In the genomic region with DNA sequence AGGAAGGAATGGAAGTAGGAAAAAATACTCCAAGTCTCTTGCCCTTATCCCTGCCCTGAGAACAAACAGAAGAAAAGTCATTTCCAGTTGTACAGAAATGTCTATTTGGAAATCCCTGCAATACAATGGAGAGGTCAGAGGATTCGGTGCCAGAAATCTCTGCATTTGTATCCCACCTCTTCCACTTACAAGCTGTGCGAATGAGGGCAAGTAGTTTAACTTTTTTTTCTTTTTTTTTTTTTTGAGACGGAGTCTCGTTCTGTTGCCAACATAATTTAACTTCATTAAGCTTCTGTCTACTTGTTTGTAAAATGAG, we compare ENCODE assay signal across 15 cellular contexts.
DNase-seq lines count a peak whose midpoint lies in the region; ATAC-seq, FAIRE-seq and TF ChIP-seq lines count a peak whose summit lies in the region.
"Had no signal": no experiment of that assay in that cellular context is flagged by ENCODE, and none has a peak within 500 bp of the region (broad histone marks: within the 10 kb centered on the region; RNA-seq: fewer than 3 reads in every experiment).

No MANE protein-coding gene starts in this region.

- H3K9me3 Mint-ChIP-seq in activated naive CD8-positive, alpha-beta T cell treated with anti-CD3 and anti-CD28 coated beads, Interleukin-2, amount 10 ng/mL, durations not matched to agents 7 days and 5 days, result peaks cover 8% of the 10 kb centered on the region
- H3K9me3 Mint-ChIP-seq in activated naive CD8-positive, alpha-beta T cell treated with anti-CD3 and anti-CD28 coated beads for 36 hours, result no peaks in the 10 kb centered on the region
- H3K9me3 Mint-ChIP-seq in stimulated activated memory B cell treated with anti-CD40 and anti-IgM and Interleukin-4, amounts not matched to agents 10 μg/mL and 1 μg/mL and 100 μg/mL, for 72 hours, result no peaks in the 10 kb centered on the region
- no peaks in the 10 kb centered on the region for H3K9me3 Mint-ChIP-seq in Caco-2 (ENCODE audit: unreplicated experiment)
- H3K9me3 Mint-ChIP-seq: CD8-positive, alpha-beta T cell had no signal

- H2AFZ ChIP-seq in OCI-LY7 (ENCODE audit: low read length) (no peak overlapping the region), endothelial cell of umbilical vein (ENCODE audit: low read depth, low read length) (no peak overlapping the region)

- no peaks in the 10 kb centered on the region for H3K9me1 ChIP-seq in endothelial cell of umbilical vein (replicated peaks; ENCODE audit: control insufficient read depth, extremely low read depth, insufficient read depth, low read length)

- no peaks in the 10 kb centered on the region for H4K20me1 ChIP-seq in OCI-LY7 (ENCODE audit: insufficient read depth, low read length)
- no peaks in the 10 kb centered on the region for H4K20me1 ChIP-seq in endothelial cell of umbilical vein (replicated peaks; ENCODE audit: control insufficient read depth, extremely low read depth, insufficient read depth, low read length)

- H3K27ac Mint-ChIP-seq in activated naive CD8-positive, alpha-beta T cell treated with anti-CD3 and anti-CD28 coated beads, Interleukin-2, amount 10 ng/mL, durations not matched to agents 7 days and 5 days, result peak overlapping the region; percentile 71
- H3K27ac Mint-ChIP-seq in activated naive CD8-positive, alpha-beta T cell treated with anti-CD3 and anti-CD28 coated beads for 36 hours, result no peak overlapping the region
- no peak overlapping the region for H3K27ac Mint-ChIP-seq in stimulated activated memory B cell treated with anti-CD40 and anti-IgM and Interleukin-4, amounts not matched to agents 10 μg/mL and 1 μg/mL and 100 μg/mL, for 72 hours
- no peak overlapping the region for H3K27ac Mint-ChIP-seq in Caco-2 (ENCODE audit: unreplicated experiment)

- no peak overlapping the region for H3K4me3 ChIP-seq in OCI-LY7 (ENCODE audit: low read depth, low read length, poor library complexity, severe bottlenecking)
- no peak overlapping the region for H3K4me3 ChIP-seq in endothelial cell of umbilical vein (replicated peaks in 1 of 3; ENCODE audit: insufficient read depth in 1 of 3, low read depth in 1 of 3, low read length in 3 of 3)
- no peak overlapping the region for H3K4me3 ChIP-seq in Caco-2 (ENCODE audit: low read depth, low read length)
- H3K4me3 ChIP-seq: HAP-1 had no signal

- H3K27me3 Mint-ChIP-seq in activated naive CD8-positive, alpha-beta T cell treated with anti-CD3 and anti-CD28 coated beads, Interleukin-2, amount 10 ng/mL, durations not matched to agents 7 days and 5 days, result no peaks in the 10 kb centered on the region
- no peaks in the 10 kb centered on the region for H3K27me3 Mint-ChIP-seq in activated naive CD8-positive, alpha-beta T cell treated with anti-CD3 and anti-CD28 coated beads for 36 hours
- H3K27me3 Mint-ChIP-seq in stimulated activated memory B cell treated with anti-CD40 and anti-IgM and Interleukin-4, amounts not matched to agents 10 μg/mL and 1 μg/mL and 100 μg/mL, for 72 hours, result no peaks in the 10 kb centered on the region
- no peaks in the 10 kb centered on the region for H3K27me3 Mint-ChIP-seq in Caco-2 (ENCODE audit: insufficient read depth, unreplicated experiment)

- dilution Hi-C loops in endothelial cell of umbilical vein (cut with MboI; ENCODE audit: extremely low pct_ligation_motif_present, low sequenced_read_pairs), result no loop called here

- H3K9me2 ChIP-seq in OCI-LY7 (ENCODE audit: insufficient read depth, low read length), result no peaks in the 10 kb centered on the region

- H3K79me2 ChIP-seq in OCI-LY7 (ENCODE audit: insufficient read depth, low read depth, low read length), result no peaks in the 10 kb centered on the region
- H3K79me2 ChIP-seq in endothelial cell of umbilical vein (ENCODE audit: control insufficient read depth, insufficient read depth, low read length), result no peaks in the 10 kb centered on the region

- H3K9me3 ChIP-seq in OCI-LY7 (ENCODE audit: low read length) (no peaks in the 10 kb centered on the region), endothelial cell of umbilical vein (replicated peaks; ENCODE audit: control insufficient read depth, insufficient read depth, low read length) (no peaks in the 10 kb centered on the region), Caco-2 (no peaks in the 10 kb centered on the region)
- H3K9me3 ChIP-seq: HAP-1 had no signal

- no peak for TF ChIP-seq CTCF in OCI-LY7 (conservative IDR thresholded peaks at IDR 0.05; ENCODE audit: low read length)
- no peak for TF ChIP-seq CTCF in endothelial cell of umbilical vein (IDR thresholded peaks at IDR 0.05; ENCODE audit: extremely low read depth in 1 of 2, insufficient read depth in 1 of 2, low read depth in 1 of 2, low read length in 2 of 2)
- no peak for TF ChIP-seq CTCF in Caco-2 (IDR thresholded peaks at IDR 0.05; ENCODE audit: insufficient read depth in 1 of 2, low read depth in 1 of 2, low read length in 1 of 2, severe bottlenecking in 1 of 2, unreplicated experiment in 1 of 2)

- H3K4me1 Mint-ChIP-seq in activated naive CD8-positive, alpha-beta T cell treated with anti-CD3 and anti-CD28 coated beads, Interleukin-2, amount 10 ng/mL, durations not matched to agents 7 days and 5 days, result peaks cover 24% of the 10 kb centered on the region
- H3K4me1 Mint-ChIP-seq in activated naive CD8-positive, alpha-beta T cell treated with anti-CD3 and anti-CD28 coated beads for 36 hours, result peaks cover 12% of the 10 kb centered on the region
- peaks cover 7% of the 10 kb centered on the region for H3K4me1 Mint-ChIP-seq in stimulated activated memory B cell treated with anti-CD40 and anti-IgM and Interleukin-4, amounts not matched to agents 10 μg/mL and 1 μg/mL and 100 μg/mL, for 72 hours
- peaks cover 6% of the 10 kb centered on the region for H3K4me1 Mint-ChIP-seq in Caco-2 (ENCODE audit: low read depth, unreplicated experiment)

- no peak overlapping the region for H3K27ac ChIP-seq in OCI-LY7 (ENCODE audit: low read depth, low read length, poor library complexity, severe bottlenecking)
- H3K27ac ChIP-seq in endothelial cell of umbilical vein (ENCODE audit: insufficient read depth, low read depth, low read length), result no peak overlapping the region
- H3K27ac ChIP-seq: KMS-11 had no signal

- ATAC-seq in activated naive CD8-positive, alpha-beta T cell treated with anti-CD3 and anti-CD28 coated beads, Interleukin-2, amount 10 ng/mL, durations not matched to agents 7 days and 5 days (ENCODE audit: low read depth), result no peak
- no peak for ATAC-seq in stimulated activated memory B cell treated with anti-CD40 and anti-IgM and Interleukin-4, amounts not matched to agents 10 μg/mL and 1 μg/mL and 100 μg/mL, for 72 hours
- ATAC-seq: CD8-positive, alpha-beta T cell had no signal

- POLR2A ChIA-PET in activated naive CD8-positive, alpha-beta T cell treated with anti-CD3 and anti-CD28 coated beads, Interleukin-2, amount 10 ng/mL, durations not matched to agents 7 days and 5 days (lab: Charles Lee), result interaction anchor here (1.4 to 1.6 kb wide), 2 partner anchors 219 to 221 kb away, joined by 4 read pairs; a partner anchor contains a TSS
- POLR2A ChIA-PET in OCI-LY7 (lab: Charles Lee) (no interaction called here), endothelial cell of umbilical vein (lab: Charles Lee) (interaction anchor here (0.7 kb wide), 1 partner anchor 51 kb away, joined by 4 read pairs; no protein-coding TSS in a partner anchor), Caco-2 (lab: Charles Lee) (no interaction called here)

- no peak overlapping the region for H3K9ac ChIP-seq in endothelial cell of umbilical vein (replicated peaks; ENCODE audit: extremely low read depth, insufficient read depth, low read length)
- H3K9ac ChIP-seq: KMS-11 had no signal

- peaks cover 43% of the 10 kb centered on the region for H3K36me3 Mint-ChIP-seq in activated naive CD8-positive, alpha-beta T cell treated with anti-CD3 and anti-CD28 coated beads, Interleukin-2, amount 10 ng/mL, durations not matched to agents 7 days and 5 days
- H3K36me3 Mint-ChIP-seq in activated naive CD8-positive, alpha-beta T cell treated with anti-CD3 and anti-CD28 coated beads for 36 hours, result peaks cover 16% of the 10 kb centered on the region
- peaks cover 41% of the 10 kb centered on the region for H3K36me3 Mint-ChIP-seq in stimulated activated memory B cell treated with anti-CD40 and anti-IgM and Interleukin-4, amounts not matched to agents 10 μg/mL and 1 μg/mL and 100 μg/mL, for 72 hours
- H3K36me3 Mint-ChIP-seq in Caco-2 (ENCODE audit: insufficient read depth, unreplicated experiment), result no peaks in the 10 kb centered on the region

- CTCF ChIA-PET in OCI-LY7 (lab: Charles Lee; ENCODE audit: unreplicated experiment) (no interaction called here), endothelial cell of umbilical vein (lab: Charles Lee) (interaction anchor here (1.2 to 1.7 kb wide), 4 partner anchors 8 to 219 kb away, joined by 3 to 6 read pairs (median 4); a partner anchor contains a TSS), Caco-2 (lab: Charles Lee) (no interaction called here)

- H3K4me3 Mint-ChIP-seq in activated naive CD8-positive, alpha-beta T cell treated with anti-CD3 and anti-CD28 coated beads, Interleukin-2, amount 10 ng/mL, durations not matched to agents 7 days and 5 days, result peak overlapping the region; percentile 47
- no peak overlapping the region for H3K4me3 Mint-ChIP-seq in activated naive CD8-positive, alpha-beta T cell treated with anti-CD3 and anti-CD28 coated beads for 36 hours
- no peak overlapping the region for H3K4me3 Mint-ChIP-seq in stimulated activated memory B cell treated with anti-CD40 and anti-IgM and Interleukin-4, amounts not matched to agents 10 μg/mL and 1 μg/mL and 100 μg/mL, for 72 hours
- H3K4me3 Mint-ChIP-seq in Caco-2 (ENCODE audit: unreplicated experiment), result no peak overlapping the region
- H3K4me3 Mint-ChIP-seq: CD8-positive, alpha-beta T cell had no signal

- H3K36me3 ChIP-seq in OCI-LY7 (ENCODE audit: insufficient read depth, low read length) (peaks cover 23% of the 10 kb centered on the region; the same call in 1 of the 2 replicates), endothelial cell of umbilical vein (ENCODE audit: control insufficient read depth in 2 of 2, extremely low read depth in 1 of 2, insufficient read depth in 2 of 2, low read length in 2 of 2) (peaks cover 0 to 7% of the 10 kb centered on the region in 2 experiments), Caco-2 (ENCODE audit: control insufficient read depth, insufficient read depth, low read length) (no peaks in the 10 kb centered on the region)
- H3K36me3 ChIP-seq: HAP-1 had no signal

- no peaks in the 10 kb centered on the region for H3K27me3 ChIP-seq in endothelial cell of umbilical vein (ENCODE audit: control insufficient read depth in 2 of 2, insufficient read depth in 2 of 2, low read length in 2 of 2)
- H3K27me3 ChIP-seq in Caco-2 (replicated peaks; ENCODE audit: control insufficient read depth, insufficient read depth, low read length), result no peaks in the 10 kb centered on the region

- TF ChIP-seq POLR2A in endothelial cell of umbilical vein (IDR thresholded peaks at IDR 0.05; ENCODE audit: low read depth, low read length), result no peak

- BruUV-seq in OCI-LY7 (replicated peaks; lab: Mats Ljungman, UMichigan) (TSS peak; percentile 30), endothelial cell of umbilical vein (replicated peaks; lab: Mats Ljungman, UMichigan) (no TSS peak), Caco-2 (replicated peaks; lab: Mats Ljungman, UMichigan) (no TSS peak)

- H3K4me2 ChIP-seq in OCI-LY7 (ENCODE audit: low read length) (no peak overlapping the region), endothelial cell of umbilical vein (ENCODE audit: insufficient read depth, low read length) (no peak overlapping the region)
- H3K4me2 ChIP-seq: KMS-11 had no signal

- no peaks in the 10 kb centered on the region for H3K4me1 ChIP-seq in OCI-LY7 (ENCODE audit: insufficient read depth, low read length, poor library complexity, severe bottlenecking)
- peaks cover 8% of the 10 kb centered on the region for H3K4me1 ChIP-seq in endothelial cell of umbilical vein (ENCODE audit: control insufficient read depth, extremely low read depth, insufficient read depth, low read length)
- peaks cover 22% of the 10 kb centered on the region for H3K4me1 ChIP-seq in Caco-2
- H3K4me1 ChIP-seq: HAP-1 had no signal

- DNase-seq in activated naive CD8-positive, alpha-beta T cell treated with anti-CD3 and anti-CD28 coated beads, Interleukin-2, amount 10 ng/mL, durations not matched to agents 7 days and 5 days, result no peak
- no peak for DNase-seq in activated naive CD8-positive, alpha-beta T cell treated with anti-CD3 and anti-CD28 coated beads for 36 hours
- no peak for DNase-seq in OCI-LY7 (ENCODE audit: low spot score)
- peak; percentile 91 for DNase-seq in endothelial cell of umbilical vein (ENCODE audit: low read depth, low spot score)
- DNase-seq in DMS153 treated with DMSO at 0.1 percent for 48 hours (lab: John Stamatoyannopoulos, UW; ENCODE audit: unreplicated experiment), result no peak
- no peak for DNase-seq in Caco-2
- DNase-seq: CD8-positive, alpha-beta T cell; DND-41; NCI-H1092; NCI-H1694; NCI-H524 had no signal

- FAIRE-seq in endothelial cell of umbilical vein (lab: Jason Lieb, UNC), result peak; percentile 62
- FAIRE-seq: G401.6 had no signal

- intact Hi-C loops in OCI-LY7 (cut with micrococcal nuclease; ENCODE audit: unreplicated experiment) (no loop called here), endothelial cell of umbilical vein (cut with micrococcal nuclease) (no loop called here), Caco-2 (cut with micrococcal nuclease; ENCODE audit: unreplicated experiment) (no loop called here)

Comparison
In these comparisons a context has a peak if more than half of its experiments do, and no peak if none do; other contexts are left out.
1. POLR2A ChIA-PET loops: an anchor here in activated naive CD8-positive, alpha-beta T cell treated with anti-CD3 and anti-CD28 coated beads, Interleukin-2, amount 10 ng/mL, durations not matched to agents 7 days and 5 days (1.4 to 1.6 kb wide) and endothelial cell of umbilical vein (0.7 kb wide); none called in OCI-LY7 and Caco-2.